In genomic region chr3:59935025-59935424, GRCh38 we compare ENCODE assay signal across 12 cellular contexts.
A peak's percentile ranks its signal among the peaks of the same experiment; 100 is the strongest.
DNase-seq lines count a peak whose midpoint lies in the region; ATAC-seq and TF ChIP-seq lines count a peak whose summit lies in the region.
"Had no signal": no experiment of that assay in that cellular context is flagged by ENCODE, and none has a peak within 500 bp of the region (broad histone marks: within the 10 kb centered on the region; RNA-seq: fewer than 3 reads in every experiment).

No MANE protein-coding gene starts in this region.

- H3K4me3 ChIP-seq in GM23338 = no peak overlapping the region
- H3K4me3 ChIP-seq: heart right ventricle, mucosa of descending colon had no signal

- DNase-seq in activated CD8-positive, alpha-beta memory T cell treated with anti-CD3 and anti-CD28 coated beads, Interleukin-2, amount 10 ng/mL, durations not matched to agents 7 days and 5 days = no peak
- DNase-seq in activated CD8-positive, alpha-beta memory T cell treated with anti-CD3 and anti-CD28 coated beads for 24 hours = no peak
- no peak for DNase-seq in stimulated activated effector memory CD8-positive, alpha-beta T cell treated with anti-CD3 and anti-CD28 coated beads, Interleukin-12 subunit alpha, Interleukin-12 subunit beta, amount 100 ng/mL, for 72 hours (ENCODE audit: low spot score in 2 of 2)
- no peak for DNase-seq in NCI-H82 treated with DMSO at 0.1 percent for 48 hours (lab: John Stamatoyannopoulos, UW; ENCODE audit: unreplicated experiment)
- DNase-seq in NCI-H446 treated with DMSO at 0.1 percent for 48 hours (lab: John Stamatoyannopoulos, UW) = no peak
- no peak for DNase-seq in GM23338 (ENCODE audit: low spot score)
- DNase-seq: GF-D8, heart right ventricle, mucosa of descending colon, NCI-H187 treated with DMSO at 0.1 percent for 48 hours had no signal

- no peak overlapping the region for H3K4me3 Mint-ChIP-seq in activated CD8-positive, alpha-beta memory T cell treated with anti-CD3 and anti-CD28 coated beads, Interleukin-2, amount 10 ng/mL, durations not matched to agents 7 days and 5 days
- H3K4me3 Mint-ChIP-seq in stimulated activated effector memory CD8-positive, alpha-beta T cell treated with anti-CD3 and anti-CD28 coated beads, Interleukin-12 subunit alpha, Interleukin-12 subunit beta, amount 100 ng/mL, for 72 hours = no peak overlapping the region
- no peak overlapping the region for H3K4me3 Mint-ChIP-seq in GM23338

- H3K27ac Mint-ChIP-seq in activated CD8-positive, alpha-beta memory T cell treated with anti-CD3 and anti-CD28 coated beads, Interleukin-2, amount 10 ng/mL, durations not matched to agents 7 days and 5 days = peak overlapping the region; percentile 8
- H3K27ac Mint-ChIP-seq in stimulated activated effector memory CD8-positive, alpha-beta T cell treated with anti-CD3 and anti-CD28 coated beads, Interleukin-12 subunit alpha, Interleukin-12 subunit beta, amount 100 ng/mL, for 72 hours = no peak overlapping the region
- no peak overlapping the region for H3K27ac Mint-ChIP-seq in GM23338

- no peak for TF ChIP-seq CTCF in GM23338 (conservative IDR thresholded peaks at IDR 0.05; ENCODE audit: low read depth in 2 of 2)

- no peaks in the 10 kb centered on the region for H4K20me1 ChIP-seq in GM23338 (replicated peaks; ENCODE audit: insufficient read depth)

- ATAC-seq in activated CD8-positive, alpha-beta memory T cell treated with anti-CD3 and anti-CD28 coated beads, Interleukin-2, amount 10 ng/mL, durations not matched to agents 7 days and 5 days = peak; percentile 85
- ATAC-seq in GM21528 (IDR thresholded peaks at IDR 0.05; ENCODE audit: low FRiP score, unreplicated experiment) = peak; percentile 96
- peak; percentile 92 for ATAC-seq in HG03159 (IDR thresholded peaks at IDR 0.05; ENCODE audit: unreplicated experiment)
- peak; percentile 99 for ATAC-seq in stimulated activated effector memory CD8-positive, alpha-beta T cell treated with anti-CD3 and anti-CD28 coated beads, Interleukin-12 subunit alpha, Interleukin-12 subunit beta, amount 100 ng/mL, for 72 hours
- no peak for ATAC-seq in GM23338
- ATAC-seq: heart right ventricle, mucosa of descending colon had no signal

- no peaks in the 10 kb centered on the region for H3K4me1 ChIP-seq in GM23338 (ENCODE audit: insufficient read depth)

- H3K4me2 ChIP-seq in GM23338 = no peak overlapping the region

- no peaks in the 10 kb centered on the region for H3K36me3 ChIP-seq in GM23338 (ENCODE audit: insufficient read depth)
- H3K36me3 ChIP-seq: heart right ventricle had no signal

- H3K27me3 ChIP-seq in GM23338 (ENCODE audit: insufficient read depth) = no peaks in the 10 kb centered on the region
- H3K27me3 ChIP-seq: heart right ventricle had no signal

- peaks cover 2% of the 10 kb centered on the region for H3K36me3 Mint-ChIP-seq in activated CD8-positive, alpha-beta memory T cell treated with anti-CD3 and anti-CD28 coated beads, Interleukin-2, amount 10 ng/mL, durations not matched to agents 7 days and 5 days
- H3K36me3 Mint-ChIP-seq in stimulated activated effector memory CD8-positive, alpha-beta T cell treated with anti-CD3 and anti-CD28 coated beads, Interleukin-12 subunit alpha, Interleukin-12 subunit beta, amount 100 ng/mL, for 72 hours = no peaks in the 10 kb centered on the region
- no peaks in the 10 kb centered on the region for H3K36me3 Mint-ChIP-seq in GM23338 (ENCODE audit: low read depth)

- no peak overlapping the region for H2AFZ ChIP-seq in GM23338

- H3K4me1 Mint-ChIP-seq in activated CD8-positive, alpha-beta memory T cell treated with anti-CD3 and anti-CD28 coated beads, Interleukin-2, amount 10 ng/mL, durations not matched to agents 7 days and 5 days = peaks cover 18% of the 10 kb centered on the region
- peaks cover 16% of the 10 kb centered on the region for H3K4me1 Mint-ChIP-seq in stimulated activated effector memory CD8-positive, alpha-beta T cell treated with anti-CD3 and anti-CD28 coated beads, Interleukin-12 subunit alpha, Interleukin-12 subunit beta, amount 100 ng/mL, for 72 hours
- no peaks in the 10 kb centered on the region for H3K4me1 Mint-ChIP-seq in GM23338

- H3K9me3 Mint-ChIP-seq in activated CD8-positive, alpha-beta memory T cell treated with anti-CD3 and anti-CD28 coated beads, Interleukin-2, amount 10 ng/mL, durations not matched to agents 7 days and 5 days (ENCODE audit: low read depth) = peaks cover 5% of the 10 kb centered on the region
- H3K9me3 Mint-ChIP-seq in stimulated activated effector memory CD8-positive, alpha-beta T cell treated with anti-CD3 and anti-CD28 coated beads, Interleukin-12 subunit alpha, Interleukin-12 subunit beta, amount 100 ng/mL, for 72 hours = peaks cover 2% of the 10 kb centered on the region
- H3K9me3 Mint-ChIP-seq in GM23338 = no peaks in the 10 kb centered on the region

- CTCF ChIA-PET in activated CD8-positive, alpha-beta memory T cell treated with anti-CD3 and anti-CD28 coated beads, Interleukin-2, amount 10 ng/mL, durations not matched to agents 7 days and 5 days (lab: Charles Lee) = interaction anchor here (1.2 to 1.7 kb wide), 3 partner anchors 10 to 75 kb away, joined by 3 read pairs; no protein-coding TSS in a partner anchor

- H3F3A ChIP-seq in GM23338 (replicated peaks; ENCODE audit: low read depth) = no peaks in the 10 kb centered on the region

- H3K27me3 Mint-ChIP-seq in activated CD8-positive, alpha-beta memory T cell treated with anti-CD3 and anti-CD28 coated beads, Interleukin-2, amount 10 ng/mL, durations not matched to agents 7 days and 5 days = no peaks in the 10 kb centered on the region
- no peaks in the 10 kb centered on the region for H3K27me3 Mint-ChIP-seq in GM23338 (ENCODE audit: insufficient read depth, low read depth, poor library complexity)

- H3K9me2 ChIP-seq in GM23338 (ENCODE audit: insufficient read depth) = peaks cover 4% of the 10 kb centered on the region; the same call in 1 of the 2 replicates

- no peaks in the 10 kb centered on the region for H3K79me2 ChIP-seq in GM23338 (replicated peaks; ENCODE audit: insufficient read depth)

- H3K27ac ChIP-seq in GM23338 (ENCODE audit: low read depth) = no peak overlapping the region
- H3K27ac ChIP-seq: heart right ventricle had no signal

TF ChIP-seq in GM23338, 12 proteins besides CTCF, POLR2A, EP300 and RAD21 (continues in another document):
- no peak for TF ChIP-seq EZH2phosphoT487 (IDR thresholded peaks at IDR 0.05; ENCODE audit: unreplicated experiment)
- no peak for TF ChIP-seq NANOG (IDR thresholded peaks at IDR 0.05; ENCODE audit: borderline replicate concordance)
- no peak for TF ChIP-seq ZNF462 (CRISPR knock-in tag; IDR thresholded peaks at IDR 0.05)
- no peak for TF ChIP-seq STAT1 (IDR thresholded peaks at IDR 0.05; ENCODE audit: unreplicated experiment)
- TF ChIP-seq JUNB (IDR thresholded peaks at IDR 0.05; ENCODE audit: unreplicated experiment) = no peak
